8 cellular contexts compared by ENCODE assay signal in genomic region chr14:34983148-34983760, GRCh38. TPM values are rescaled to one million over a fixed set of nuclear protein-coding genes. Genes with fewer than 3 reads are reported as not detected.
DNase-seq lines count a peak whose midpoint lies in the region; ATAC-seq and TF ChIP-seq lines count a peak whose summit lies in the region.

No MANE protein-coding gene starts in this region.

- H3K36me3 ChIP-seq in RWPE2 (ENCODE audit: low read depth) (peaks cover 15% of the 10 kb centered on the region), heart left ventricle (no peaks in the 10 kb centered on the region), spleen (no peaks in the 10 kb centered on the region)

- intact Hi-C loops in heart left ventricle (cut with DNase I) (loop anchor here (2.0 to 10.0 kb wide), 9 partner anchors 62 to 271 kb away; partner anchors contain the start of genes FAM177A1 (in 4 of the 10), BAZ1A (in 2 of the 10), PPP2R3C (in 2 of the 10) and CFL2 (in 1 of the 10)), spleen (cut with DNase I; ENCODE audit: low total_unique reads) (loop anchor here (5.0 kb wide), 1 partner anchor 106 kb away; the partner anchor contains the start of gene BAZ1A)

- TF ChIP-seq POLR2A in heart left ventricle (IDR thresholded peaks at IDR 0.05) = no peak
- TF ChIP-seq POLR2A in spleen (IDR thresholded peaks at IDR 0.05) = no peak

- ATAC-seq in GM18511 (IDR thresholded peaks at IDR 0.05; ENCODE audit: unreplicated experiment) (peak; percentile 29), HG02678 (IDR thresholded peaks at IDR 0.05; ENCODE audit: unreplicated experiment) (peak; percentile 24), RWPE2 (ENCODE audit: low read depth) (peak; percentile 35), heart left ventricle (peak; percentile 5 to 41 (median 24))

- DNase-seq in RWPE2 (ENCODE audit: low spot score) = no peak
- DNase-seq in heart left ventricle = no peak
- no peak for DNase-seq in spleen
- DNase-seq in NCI-H146 (lab: John Stamatoyannopoulos, UW) = no peak
- no peak for DNase-seq in hepatic stellate cell (ENCODE audit: low spot score)
- DNase-seq in stimulated activated CD4-positive, alpha-beta T cell treated with anti-CD3 and anti-CD28 coated beads, Interleukin-1b, Interleukin-23, amount 100 ng/mL, for 48 hours = no peak

- H3K4me3 ChIP-seq in RWPE2 (ENCODE audit: severe bottlenecking) = peak overlapping the region; percentile 54
- H3K4me3 ChIP-seq in heart left ventricle = peak overlapping the region; percentile 66 to 99 (median 86)
- peak overlapping the region; percentile 67 to 91 (median 74) for H3K4me3 ChIP-seq in spleen

- H3K9me3 ChIP-seq in RWPE2 (ENCODE audit: severe bottlenecking) = no peaks in the 10 kb centered on the region
- no peaks in the 10 kb centered on the region for H3K9me3 ChIP-seq in heart left ventricle
- H3K9me3 ChIP-seq in spleen = no peaks in the 10 kb centered on the region

- no peak for TF ChIP-seq CTCF in RWPE2 (IDR thresholded peaks at IDR 0.05; ENCODE audit: poor library complexity, severe bottlenecking)
- no peak for TF ChIP-seq CTCF in heart left ventricle (IDR thresholded peaks at IDR 0.05)
- TF ChIP-seq CTCF in spleen (IDR thresholded peaks at IDR 0.05 in 8 of 11, conservative IDR thresholded peaks at IDR 0.05 in 3 of 11) = no peak

- WGBS in heart left ventricle, 4 donors = 0 to 1% (median 0%) methylated on average over 14 to 28 of the region's 28 CpGs
- 0 to 2% (median 1%) methylated on average over 28 of the region's 28 CpGs for WGBS in spleen, 5 donors

- H3K27me3 ChIP-seq in RWPE2 (ENCODE audit: insufficient read depth, poor library complexity, severe bottlenecking) (no peaks in the 10 kb centered on the region), heart left ventricle (no peaks in the 10 kb centered on the region), spleen (replicated peaks in 1 of 7) (no peaks in the 10 kb centered on the region)

- H3K4me1 ChIP-seq in RWPE2 (ENCODE audit: insufficient read depth, poor library complexity, severe bottlenecking) (peaks cover 6% of the 10 kb centered on the region), heart left ventricle (peaks cover 7 to 44% (median 29%) of the 10 kb centered on the region in 12 donors), spleen (peaks cover 23 to 68% (median 57%) of the 10 kb centered on the region in 6 donors)

- H3K27ac ChIP-seq in RWPE2 (ENCODE audit: poor library complexity, severe bottlenecking) (peak overlapping the region; percentile 78), heart left ventricle (peak overlapping the region; percentile 90 to 100 (median 96)), spleen (peak overlapping the region; percentile 91 to 99 (median 98))

RNA-seq across cellular contexts. Expression of gene SRP54, which starts 0.5 kb away (rescaled TPM):
- total RNA-seq in heart left ventricle = 10 to 100 TPM; 29.0 to 37.3 (median 34.0) TPM
- polyA plus RNA-seq in heart left ventricle = 10 to 100 TPM; 16.0 to 53.3 TPM
- total RNA-seq in spleen = 10 to 100 TPM; 47.1 to 65.0 (median 50.6) TPM
- 10 to 100 TPM; 16.4 to 21.4 (median 20.8) TPM for polyA plus RNA-seq in spleen
